ENCODE assay signal across 1 cellular context in the genomic region with DNA sequence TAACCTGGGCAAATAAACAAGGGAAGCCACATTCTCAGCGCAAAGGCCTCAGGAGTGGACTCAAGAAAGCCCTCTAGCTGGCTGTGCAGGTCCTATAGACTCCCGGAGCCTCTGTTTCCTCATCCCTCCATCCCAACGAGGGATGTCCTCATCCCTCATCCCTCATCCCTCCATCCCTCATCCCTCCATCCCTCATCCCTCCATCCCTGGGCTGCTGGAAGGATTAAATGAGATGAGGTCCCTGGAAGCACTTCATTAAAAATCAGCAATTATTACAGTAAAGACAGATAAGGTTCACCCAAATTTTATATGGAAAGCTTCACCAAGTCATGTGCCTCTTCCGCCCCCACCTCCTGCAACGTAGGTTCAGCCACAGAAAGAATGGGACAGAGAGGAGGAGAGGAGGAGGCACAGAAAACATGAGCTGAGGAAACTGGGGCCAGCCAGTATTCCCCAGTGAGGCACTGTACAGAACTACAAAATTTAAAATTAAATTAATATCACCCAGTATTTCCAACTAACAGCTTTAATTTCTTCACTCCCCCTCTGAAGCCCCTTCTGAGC.
TF ChIP-seq lines count a peak whose summit lies in the region.

No MANE protein-coding gene starts in this region.

TF ChIP-seq in GM23338, 12 proteins besides CTCF, POLR2A, EP300 and RAD21 (continued from another document):
- TF ChIP-seq, protein P1, sequence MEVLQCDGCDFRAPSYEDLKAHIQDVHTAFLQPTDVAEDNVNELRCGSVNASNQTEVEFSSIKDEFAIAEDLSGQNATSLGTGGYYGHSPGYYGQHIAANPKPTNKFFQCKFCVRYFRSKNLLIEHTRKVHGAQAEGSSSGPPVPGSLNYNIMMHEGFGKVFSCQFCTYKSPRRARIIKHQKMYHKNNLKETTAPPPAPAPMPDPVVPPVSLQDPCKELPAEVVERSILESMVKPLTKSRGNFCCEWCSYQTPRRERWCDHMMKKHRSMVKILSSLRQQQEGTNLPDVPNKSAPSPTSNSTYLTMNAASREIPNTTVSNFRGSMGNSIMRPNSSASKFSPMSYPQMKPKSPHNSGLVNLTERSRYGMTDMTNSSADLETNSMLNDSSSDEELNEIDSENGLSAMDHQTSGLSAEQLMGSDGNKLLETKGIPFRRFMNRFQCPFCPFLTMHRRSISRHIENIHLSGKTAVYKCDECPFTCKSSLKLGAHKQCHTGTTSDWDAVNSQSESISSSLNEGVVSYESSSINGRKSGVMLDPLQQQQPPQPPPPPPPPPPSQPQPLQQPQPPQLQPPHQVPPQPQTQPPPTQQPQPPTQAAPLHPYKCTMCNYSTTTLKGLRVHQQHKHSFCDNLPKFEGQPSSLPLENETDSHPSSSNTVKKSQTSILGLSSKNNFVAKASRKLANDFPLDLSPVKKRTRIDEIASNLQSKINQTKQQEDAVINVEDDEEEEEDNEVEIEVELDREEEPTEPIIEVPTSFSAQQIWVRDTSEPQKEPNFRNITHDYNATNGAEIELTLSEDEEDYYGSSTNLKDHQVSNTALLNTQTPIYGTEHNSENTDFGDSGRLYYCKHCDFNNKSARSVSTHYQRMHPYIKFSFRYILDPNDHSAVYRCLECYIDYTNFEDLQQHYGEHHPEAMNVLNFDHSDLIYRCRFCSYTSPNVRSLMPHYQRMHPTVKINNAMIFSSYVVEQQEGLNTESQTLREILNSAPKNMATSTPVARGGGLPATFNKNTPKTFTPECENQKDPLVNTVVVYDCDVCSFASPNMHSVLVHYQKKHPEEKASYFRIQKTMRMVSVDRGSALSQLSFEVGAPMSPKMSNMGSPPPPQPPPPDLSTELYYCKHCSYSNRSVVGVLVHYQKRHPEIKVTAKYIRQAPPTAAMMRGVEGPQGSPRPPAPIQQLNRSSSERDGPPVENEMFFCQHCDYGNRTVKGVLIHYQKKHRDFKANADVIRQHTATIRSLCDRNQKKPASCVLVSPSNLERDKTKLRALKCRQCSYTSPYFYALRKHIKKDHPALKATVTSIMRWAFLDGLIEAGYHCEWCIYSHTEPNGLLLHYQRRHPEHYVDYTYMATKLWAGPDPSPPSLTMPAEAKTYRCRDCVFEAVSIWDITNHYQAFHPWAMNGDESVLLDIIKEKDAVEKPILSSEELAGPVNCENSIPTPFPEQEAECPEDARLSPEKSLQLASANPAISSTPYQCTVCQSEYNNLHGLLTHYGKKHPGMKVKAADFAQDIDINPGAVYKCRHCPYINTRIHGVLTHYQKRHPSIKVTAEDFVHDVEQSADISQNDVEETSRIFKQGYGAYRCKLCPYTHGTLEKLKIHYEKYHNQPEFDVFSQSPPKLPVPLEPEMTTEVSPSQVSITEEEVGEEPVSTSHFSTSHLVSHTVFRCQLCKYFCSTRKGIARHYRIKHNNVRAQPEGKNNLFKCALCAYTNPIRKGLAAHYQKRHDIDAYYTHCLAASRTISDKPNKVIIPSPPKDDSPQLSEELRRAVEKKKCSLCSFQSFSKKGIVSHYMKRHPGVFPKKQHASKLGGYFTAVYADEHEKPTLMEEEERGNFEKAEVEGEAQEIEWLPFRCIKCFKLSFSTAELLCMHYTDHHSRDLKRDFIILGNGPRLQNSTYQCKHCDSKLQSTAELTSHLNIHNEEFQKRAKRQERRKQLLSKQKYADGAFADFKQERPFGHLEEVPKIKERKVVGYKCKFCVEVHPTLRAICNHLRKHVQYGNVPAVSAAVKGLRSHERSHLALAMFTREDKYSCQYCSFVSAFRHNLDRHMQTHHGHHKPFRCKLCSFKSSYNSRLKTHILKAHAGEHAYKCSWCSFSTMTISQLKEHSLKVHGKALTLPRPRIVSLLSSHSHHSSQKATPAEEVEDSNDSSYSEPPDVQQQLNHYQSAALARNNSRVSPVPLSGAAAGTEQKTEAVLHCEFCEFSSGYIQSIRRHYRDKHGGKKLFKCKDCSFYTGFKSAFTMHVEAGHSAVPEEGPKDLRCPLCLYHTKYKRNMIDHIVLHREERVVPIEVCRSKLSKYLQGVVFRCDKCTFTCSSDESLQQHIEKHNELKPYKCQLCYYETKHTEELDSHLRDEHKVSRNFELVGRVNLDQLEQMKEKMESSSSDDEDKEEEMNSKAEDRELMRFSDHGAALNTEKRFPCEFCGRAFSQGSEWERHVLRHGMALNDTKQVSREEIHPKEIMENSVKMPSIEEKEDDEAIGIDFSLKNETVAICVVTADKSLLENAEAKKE (CRISPR knock-in tag; IDR thresholded peaks at IDR 0.05): no peak
- TF ChIP-seq ZNF114 (CRISPR knock-in tag; IDR thresholded peaks at IDR 0.05) (no peak), JUNB (IDR thresholded peaks at IDR 0.05; ENCODE audit: unreplicated experiment) (no peak), POLR2AphosphoS5 (IDR thresholded peaks at IDR 0.05; ENCODE audit: low read depth) (no peak), EZH2 (IDR thresholded peaks at IDR 0.05; ENCODE audit: low read depth, unreplicated experiment) (no peak), NANOG (IDR thresholded peaks at IDR 0.05; ENCODE audit: borderline replicate concordance) (no peak), ZNF331 (CRISPR knock-in tag; IDR thresholded peaks at IDR 0.05; ENCODE audit: low read depth) (no peak), CREB1 (CRISPR knock-in tag; IDR thresholded peaks at IDR 0.05; ENCODE audit: low read depth) (no peak)
- TF ChIP-seq, protein P2, sequence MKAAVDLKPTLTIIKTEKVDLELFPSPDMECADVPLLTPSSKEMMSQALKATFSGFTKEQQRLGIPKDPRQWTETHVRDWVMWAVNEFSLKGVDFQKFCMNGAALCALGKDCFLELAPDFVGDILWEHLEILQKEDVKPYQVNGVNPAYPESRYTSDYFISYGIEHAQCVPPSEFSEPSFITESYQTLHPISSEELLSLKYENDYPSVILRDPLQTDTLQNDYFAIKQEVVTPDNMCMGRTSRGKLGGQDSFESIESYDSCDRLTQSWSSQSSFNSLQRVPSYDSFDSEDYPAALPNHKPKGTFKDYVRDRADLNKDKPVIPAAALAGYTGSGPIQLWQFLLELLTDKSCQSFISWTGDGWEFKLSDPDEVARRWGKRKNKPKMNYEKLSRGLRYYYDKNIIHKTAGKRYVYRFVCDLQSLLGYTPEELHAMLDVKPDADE (IDR thresholded peaks at IDR 0.05): no peak
